Comparison of ENCODE assay signal across 12 cellular contexts in the genomic region with DNA sequence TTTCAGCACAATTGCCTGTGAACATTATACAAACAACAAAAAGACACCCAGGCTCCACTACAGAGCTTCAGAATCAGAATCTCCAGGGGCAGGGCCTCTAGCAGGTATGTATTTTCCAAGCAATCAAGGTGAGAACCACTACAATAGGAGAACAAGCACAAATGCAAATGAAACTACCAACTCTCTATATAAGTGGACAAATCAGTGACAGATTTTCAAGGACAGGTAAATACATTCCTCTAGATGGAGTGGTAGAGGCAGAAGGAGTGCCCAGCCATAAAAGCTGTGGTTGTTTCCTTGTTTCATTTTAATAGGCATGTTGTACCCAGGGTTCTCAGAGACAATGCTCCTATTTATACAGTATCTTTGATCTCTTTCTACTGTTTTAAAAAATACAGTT. TPM values are rescaled to one million over a fixed set of nuclear protein-coding genes. Genes with fewer than 3 reads are reported as not detected.
DNase-seq lines count a peak whose midpoint lies in the region; ATAC-seq and TF ChIP-seq lines count a peak whose summit lies in the region.
"Had no signal": no experiment of that assay in that cellular context is flagged by ENCODE, and none has a peak within 500 bp of the region (broad histone marks: within the 10 kb centered on the region; RNA-seq: fewer than 3 reads in every experiment).

No MANE protein-coding gene starts in this region.

- H3K36me3 ChIP-seq in left ventricle myocardium inferior = peaks cover 48% of the 10 kb centered on the region

- no peak overlapping the region for H3K27ac ChIP-seq in left ventricle myocardium inferior (replicated peaks)
- H3K27ac ChIP-seq in VCaP = peak overlapping the region; percentile 82
- H3K27ac ChIP-seq: SJCRH30 had no signal

- no peak for ATAC-seq in Right ventricle myocardium superior (ENCODE audit: poor library complexity)

- DNase-seq in left ventricle myocardium inferior (no peak), Right ventricle myocardium superior (no peak), kidney tubule cell (ENCODE audit: low spot score) (peak; percentile 59), OCI-M2 (lab: John Stamatoyannopoulos, UW; ENCODE audit: unreplicated experiment) (no peak), HuH-7.5 (ENCODE audit: low spot score) (no peak), NCI-H1092 (lab: John Stamatoyannopoulos, UW) (no peak), SKM-1 treated with dmso at 0.1 percent for 144 hours (lab: John Stamatoyannopoulos, UW; ENCODE audit: unreplicated experiment) (no peak)
- DNase-seq: BE2C, foreskin fibroblast, NCI-H1436 treated with DMSO at 0.1 percent for 48 hours, SJCRH30 had no signal

- H3K4me1 ChIP-seq in left ventricle myocardium inferior = peaks cover 33% of the 10 kb centered on the region
- H3K4me1 ChIP-seq: BE2C, SJCRH30 had no signal

- H3K27me3 ChIP-seq in left ventricle myocardium inferior (ENCODE audit: low read depth) = no peaks in the 10 kb centered on the region
- H3K27me3 ChIP-seq: BE2C, SJCRH30 had no signal

- intact Hi-C loops in left ventricle myocardium inferior (cut with micrococcal nuclease) (no loop called here), Right ventricle myocardium superior (cut with DNase I) (no loop called here)

- no peaks in the 10 kb centered on the region for H3K9me3 ChIP-seq in left ventricle myocardium inferior (replicated peaks)
- H3K9me3 ChIP-seq: BE2C, SJCRH30 had no signal

- peak; percentile 10 for TF ChIP-seq CTCF in left ventricle myocardium inferior (IDR thresholded peaks at IDR 0.05; ENCODE audit: borderline replicate concordance)
- peak; percentile 75 for TF ChIP-seq CTCF in VCaP (conservative IDR thresholded peaks at IDR 0.05)

- no peak overlapping the region for H3K4me3 ChIP-seq in left ventricle myocardium inferior
- H3K4me3 ChIP-seq: SJCRH30 had no signal

RNA-seq across cellular contexts. Expression of gene CCDC17, which starts 20.1 kb away (rescaled TPM):
- total RNA-seq in left ventricle myocardium inferior (1.2 TPM), Right ventricle myocardium superior (1.0 TPM)

RNA-seq across cellular contexts. Expression of gene GPBP1L1, which starts 42.4 kb away (rescaled TPM):
- 80.7 TPM for total RNA-seq in left ventricle myocardium inferior
- 72.6 TPM for total RNA-seq in Right ventricle myocardium superior

RNA-seq across cellular contexts. Expression of gene TMEM69, which starts 44.0 kb away (rescaled TPM):
- total RNA-seq in left ventricle myocardium inferior = 23.5 TPM
- 22.1 TPM for total RNA-seq in Right ventricle myocardium superior
